Comparison of ENCODE assay signal across 7 cellular contexts in the genomic region with DNA sequence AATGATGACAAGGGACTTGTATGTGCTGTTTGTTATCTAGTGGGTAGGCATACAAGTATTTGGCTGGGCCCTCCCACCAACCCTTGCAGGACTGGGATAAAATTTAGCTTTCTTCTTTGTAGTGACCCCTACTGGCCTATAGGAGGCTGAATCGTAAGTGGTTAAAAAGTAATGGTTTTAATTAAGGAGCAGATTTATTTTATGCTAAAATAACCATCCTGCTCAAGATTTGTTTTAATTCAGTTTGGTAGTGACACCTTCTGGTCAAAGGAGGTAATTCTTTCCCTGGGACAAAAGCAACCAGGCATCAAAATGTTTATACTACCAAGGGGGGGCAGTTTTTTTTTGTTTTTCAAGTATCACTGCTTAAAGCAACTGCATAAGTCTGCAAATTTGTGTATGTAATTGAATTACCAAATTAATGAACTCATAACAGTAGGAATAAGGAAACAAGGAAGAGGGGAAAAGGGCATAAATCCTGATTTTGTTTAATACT.
DNase-seq lines count a peak whose midpoint lies in the region; ATAC-seq and TF ChIP-seq lines count a peak whose summit lies in the region.

No MANE protein-coding gene starts in this region.

- no peaks in the 10 kb centered on the region for H3K27me3 Mint-ChIP-seq in WTC11 (ENCODE audit: low read depth)

- TF ChIP-seq CTCF in LNCAP (IDR thresholded peaks at IDR 0.05) (peak; percentile 93), WTC11 (IDR thresholded peaks at IDR 0.05) (peak; percentile 68), heart right ventricle (IDR thresholded peaks at IDR 0.05) (peak; percentile 76 to 90 (median 82)), sigmoid colon (IDR thresholded peaks at IDR 0.05) (peak; percentile 67 to 78 (median 76))

- CTCF ChIA-PET in WTC11 (lab: Charles Lee): interaction anchor here (0.6 to 2.7 kb wide), 20 partner anchors 8 to 868 kb away, joined by 3 to 11 read pairs (median 3); a partner anchor contains a TSS

- peak; percentile 56 for DNase-seq in ELF-1 (ENCODE audit: low read depth, low spot score)
- DNase-seq in WTC11 (ENCODE audit: low spot score): no peak
- DNase-seq in heart right ventricle: peak in 1 of 2 donors; percentile 27
- DNase-seq in sigmoid colon: no peak
- no peak for DNase-seq in activated T-cell treated with anti-CD3 and anti-CD28 coated beads, Interleukin-2, amount 50 U/mL, for 48 hours

- ATAC-seq in GM21360 (IDR thresholded peaks at IDR 0.05; ENCODE audit: unreplicated experiment): peak; percentile 45
- ATAC-seq in WTC11: peak; percentile 79
- peak; percentile 49 to 76 (median 55) for ATAC-seq in heart right ventricle

- H3K27ac Mint-ChIP-seq in WTC11: no peak overlapping the region

- H3K4me3 Mint-ChIP-seq in WTC11: no peak overlapping the region

- no peaks in the 10 kb centered on the region for H3K9me3 Mint-ChIP-seq in WTC11

- H3K27ac ChIP-seq in heart right ventricle (peak overlapping the region in 8 of 10 donors; percentile 27 to 80 (median 64)), sigmoid colon (peak overlapping the region; percentile 8 to 55 (median 23))

- POLR2A ChIA-PET in WTC11 (lab: Charles Lee): no interaction called here

- no peak for TF ChIP-seq EP300 in sigmoid colon (IDR thresholded peaks at IDR 0.05)

- H3K4me3 ChIP-seq in heart right ventricle (no peak overlapping the region), sigmoid colon (no peak overlapping the region)

- peaks cover 15% of the 10 kb centered on the region for H3K36me3 Mint-ChIP-seq in WTC11

- TF ChIP-seq POLR2A in sigmoid colon (IDR thresholded peaks at IDR 0.05): no peak

- intact Hi-C loops in heart right ventricle (cut with DNase I) (loop anchor here (2.0 to 10.0 kb wide), 16 partner anchors 67 to 822 kb away; a partner anchor contains a TSS), sigmoid colon (cut with DNase I) (loop anchor here (2.0 to 10.0 kb wide), 6 partner anchors 122 to 821 kb away; a partner anchor contains a TSS)

- peaks cover 0 to 44% (median 16%) of the 10 kb centered on the region in 9 donors for H3K36me3 ChIP-seq in heart right ventricle
- peaks cover 0 to 34% (median 1%) of the 10 kb centered on the region in 4 donors for H3K36me3 ChIP-seq in sigmoid colon

- H3K4me1 ChIP-seq in heart right ventricle (peaks cover 5 to 50% (median 45%) of the 10 kb centered on the region in 9 donors), sigmoid colon (peaks cover 0 to 38% (median 23%) of the 10 kb centered on the region in 4 donors)

- H3K9me3 ChIP-seq in heart right ventricle (no peaks in the 10 kb centered on the region), sigmoid colon (no peaks in the 10 kb centered on the region)

- WGBS in heart right ventricle, 2 donors: 0 to 2% methylated on average over 1 of the region's 1 CpG
- WGBS in sigmoid colon, 2 donors: 2 to 4% methylated on average over 1 of the region's 1 CpG

- H3K4me1 Mint-ChIP-seq in WTC11: peaks cover 19% of the 10 kb centered on the region

- no peaks in the 10 kb centered on the region for H3K27me3 ChIP-seq in heart right ventricle
- H3K27me3 ChIP-seq in sigmoid colon: no peaks in the 10 kb centered on the region

TF ChIP-seq in WTC11, 78 proteins besides CTCF, POLR2A, EP300 and RAD21:
- no peak for TF ChIP-seq RELA (CRISPR knock-in tag; IDR thresholded peaks at IDR 0.05; ENCODE audit: borderline replicate concordance)
- TF ChIP-seq, protein P1, sequence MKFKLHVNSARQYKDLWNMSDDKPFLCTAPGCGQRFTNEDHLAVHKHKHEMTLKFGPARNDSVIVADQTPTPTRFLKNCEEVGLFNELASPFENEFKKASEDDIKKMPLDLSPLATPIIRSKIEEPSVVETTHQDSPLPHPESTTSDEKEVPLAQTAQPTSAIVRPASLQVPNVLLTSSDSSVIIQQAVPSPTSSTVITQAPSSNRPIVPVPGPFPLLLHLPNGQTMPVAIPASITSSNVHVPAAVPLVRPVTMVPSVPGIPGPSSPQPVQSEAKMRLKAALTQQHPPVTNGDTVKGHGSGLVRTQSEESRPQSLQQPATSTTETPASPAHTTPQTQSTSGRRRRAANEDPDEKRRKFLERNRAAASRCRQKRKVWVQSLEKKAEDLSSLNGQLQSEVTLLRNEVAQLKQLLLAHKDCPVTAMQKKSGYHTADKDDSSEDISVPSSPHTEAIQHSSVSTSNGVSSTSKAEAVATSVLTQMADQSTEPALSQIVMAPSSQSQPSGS (CRISPR knock-in tag; IDR thresholded peaks at IDR 0.05; ENCODE audit: borderline replicate concordance, low read depth): no peak
